ENCODE assay signal across 9 cellular contexts in the genomic region with DNA sequence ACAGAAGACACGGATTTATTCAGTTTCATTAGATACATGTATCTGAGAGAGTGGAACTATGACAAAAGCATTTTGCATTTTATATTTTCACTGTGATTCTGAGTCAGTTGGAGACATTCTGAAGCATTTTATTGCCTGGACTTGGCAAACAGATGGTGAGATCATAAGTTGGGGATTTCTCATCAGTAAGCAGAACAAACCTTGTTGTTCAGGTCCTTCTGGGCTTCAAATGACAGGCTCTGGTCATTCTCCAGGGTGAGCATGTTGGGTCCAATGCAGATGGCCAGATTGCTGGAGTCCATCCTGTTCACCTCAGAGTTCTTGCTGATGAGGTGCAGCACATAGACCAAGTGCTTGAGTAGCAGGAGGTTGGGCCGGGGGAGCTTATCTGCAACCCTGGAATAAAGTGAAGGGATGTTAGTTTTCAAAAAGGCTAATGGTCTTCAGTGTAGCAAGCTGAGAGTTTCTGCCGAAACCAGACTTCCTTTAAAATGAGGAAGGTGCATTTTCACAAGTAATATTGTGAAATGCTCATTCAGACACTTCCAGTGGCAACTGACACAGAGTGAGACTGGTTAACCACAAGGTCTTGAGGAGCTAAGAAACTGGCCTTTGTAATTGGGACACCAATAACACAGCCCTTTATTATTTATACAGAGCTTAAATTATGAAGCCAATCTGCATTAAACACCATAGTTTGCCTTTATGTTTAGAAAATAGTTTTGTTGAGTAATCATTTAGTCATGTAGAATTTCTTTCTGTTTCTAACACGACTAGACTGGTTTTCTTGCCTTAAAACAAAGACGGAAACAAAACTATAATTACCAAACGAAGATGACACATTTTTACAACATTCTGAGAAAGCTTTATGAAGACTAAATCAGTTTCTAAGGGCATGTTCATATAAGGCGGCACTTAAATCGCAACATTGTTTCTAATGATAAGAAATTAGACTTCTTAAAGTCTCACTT. TPM values are rescaled to one million over a fixed set of nuclear protein-coding genes. Genes with fewer than 3 reads are reported as not detected.
DNase-seq lines count a peak whose midpoint lies in the region; ATAC-seq, FAIRE-seq and TF ChIP-seq lines count a peak whose summit lies in the region.
"Had no signal": no experiment of that assay in that cellular context is flagged by ENCODE, and none has a peak within 500 bp of the region (broad histone marks: within the 10 kb centered on the region; RNA-seq: fewer than 3 reads in every experiment).

No MANE protein-coding gene starts in this region.

- no peaks in the 10 kb centered on the region for H3K27me3 ChIP-seq in PC-9 (ENCODE audit: insufficient read depth, low read depth)
- H3K27me3 ChIP-seq in esophagus squamous epithelium = no peaks in the 10 kb centered on the region
- no peaks in the 10 kb centered on the region for H3K27me3 ChIP-seq in WERI-Rb-1 (ENCODE audit: insufficient read depth, low read depth, severe bottlenecking)
- H3K27me3 ChIP-seq: body of pancreas had no signal

- peak overlapping the region; percentile 53 for H2AFZ ChIP-seq in PC-9

- no peak for ATAC-seq in A549
- peak; percentile 84 for ATAC-seq in GM18858 (IDR thresholded peaks at IDR 0.05; ENCODE audit: unreplicated experiment)
- peak; percentile 78 for ATAC-seq in HG02973 (IDR thresholded peaks at IDR 0.05; ENCODE audit: unreplicated experiment)
- ATAC-seq in stimulated activated naive CD8-positive, alpha-beta T cell treated with anti-CD3 and anti-CD28 coated beads, Interleukin-15, Interleukin-2, amounts not matched to agents 100 U/mL and 50 U/mL, for 24 hours = peak; percentile 47
- ATAC-seq: body of pancreas had no signal

- H3F3A ChIP-seq in PC-9 (ENCODE audit: insufficient read depth, low read depth) = no peaks in the 10 kb centered on the region

- no peak for TF ChIP-seq RAD21 in A549 (conservative IDR thresholded peaks at IDR 0.05 in 1 of 2, IDR thresholded peaks at IDR 0.05 in 1 of 2)

- H3K9me3 ChIP-seq in A549 = no peaks in the 10 kb centered on the region
- no peaks in the 10 kb centered on the region for H3K9me3 ChIP-seq in PC-9 (ENCODE audit: insufficient read depth, low read depth)
- H3K9me3 ChIP-seq in esophagus squamous epithelium = no peaks in the 10 kb centered on the region
- H3K9me3 ChIP-seq in WERI-Rb-1 (ENCODE audit: severe bottlenecking) = no peaks in the 10 kb centered on the region
- H3K9me3 ChIP-seq: body of pancreas had no signal

- BruUV-seq in PC-9 (replicated peaks; lab: Mats Ljungman, UMichigan) = no TSS peak

- H3K36me3 ChIP-seq in PC-9 (ENCODE audit: low read depth) = no peaks in the 10 kb centered on the region
- H3K36me3 ChIP-seq in esophagus squamous epithelium = peaks cover 0 to 9% (median 0%) of the 10 kb centered on the region in 3 donors
- H3K36me3 ChIP-seq in WERI-Rb-1 = no peaks in the 10 kb centered on the region

- CTCF ChIA-PET in A549 (lab: Yijun Ruan, JAX) (interaction anchor here (0.8 to 4.4 kb wide), 2 partner anchors 8 to 64 kb away, joined by 3 to 30 read pairs; no protein-coding TSS in a partner anchor), PC-9 (lab: Charles Lee) (interaction anchor here (0.6 kb wide), 1 partner anchor 62 kb away, joined by 3 read pairs; no protein-coding TSS in a partner anchor)

- intact Hi-C loops in PC-9 (cut with micrococcal nuclease; ENCODE audit: unreplicated experiment) (no loop called here), esophagus squamous epithelium (cut with DNase I) (no loop called here)

- H3K4me3 ChIP-seq in A549 = no peak overlapping the region
- no peak overlapping the region for H3K4me3 ChIP-seq in PC-9
- peak overlapping the region in 1 of 4 donors; percentile 14 for H3K4me3 ChIP-seq in esophagus squamous epithelium
- H3K4me3 ChIP-seq in WERI-Rb-1 (ENCODE audit: low read depth, low read length) = no peak overlapping the region
- H3K4me3 ChIP-seq: body of pancreas had no signal

- H3K27ac ChIP-seq in A549 (no peak overlapping the region), PC-9 (peak overlapping the region; percentile 73), esophagus squamous epithelium (peak overlapping the region; percentile 69 to 86 (median 78)), WERI-Rb-1 (no peak overlapping the region)

- 56% methylated on average over 8 of the region's 8 CpGs for WGBS in A549 (ENCODE audit: missing lambda C conversion rate)
- WGBS in esophagus squamous epithelium, 2 donors = 21 to 35% methylated on average over 7 to 8 of the region's 8 CpGs

- TF ChIP-seq POLR2A in A549 (IDR thresholded peaks at IDR 0.05; ENCODE audit: low read length) (no peak), esophagus squamous epithelium (IDR thresholded peaks at IDR 0.05) (peak in 1 of 4 donors; percentile 8)

- DNase-seq in A549 (ENCODE audit: low read depth in 1 of 2, low spot score in 1 of 2) = no peak
- DNase-seq in PC-9 = peak in 1 of 2 experiments; percentile 77
- no peak for DNase-seq in esophagus squamous epithelium (lab: John Stamatoyannopoulos, UW)
- no peak for DNase-seq in stimulated activated naive CD8-positive, alpha-beta T cell treated with anti-CD3 and anti-CD28 coated beads, Interleukin-15, Interleukin-2, amounts not matched to agents 100 U/mL and 50 U/mL, for 24 hours
- DNase-seq in cerebellar nuclear complex (lab: John Stamatoyannopoulos, UW) = no peak
- no peak for DNase-seq in WERI-Rb-1

- H3K79me2 ChIP-seq in PC-9 (ENCODE audit: low read depth) = no peaks in the 10 kb centered on the region

- no peaks in the 10 kb centered on the region for H3K9me2 ChIP-seq in PC-9 (ENCODE audit: insufficient read depth)

- H4K20me1 ChIP-seq in PC-9 (ENCODE audit: insufficient read depth) = no peaks in the 10 kb centered on the region

- H3K4me1 ChIP-seq in A549 (no peaks in the 10 kb centered on the region), PC-9 (replicated peaks; ENCODE audit: insufficient read depth) (peaks cover 14% of the 10 kb centered on the region), esophagus squamous epithelium (peaks cover 5 to 51% (median 8%) of the 10 kb centered on the region in 3 donors)

- TF ChIP-seq CTCF in A549 (IDR thresholded peaks at IDR 0.05) (no peak), PC-9 (conservative IDR thresholded peaks at IDR 0.05) (no peak), esophagus squamous epithelium (IDR thresholded peaks at IDR 0.05) (no peak), WERI-Rb-1 (IDR thresholded peaks at IDR 0.05; ENCODE audit: low read depth, low read length) (no peak)

- FAIRE-seq in A549 (lab: Jason Lieb, UNC) = no peak

- POLR2A ChIA-PET in A549 (lab: Yijun Ruan, JAX) = interaction anchor here (1.2 kb wide), 1 partner anchor 39 kb away, joined by 3 read pairs; a partner anchor contains a TSS
- POLR2A ChIA-PET in PC-9 (lab: Charles Lee; ENCODE audit: unreplicated experiment) = no interaction called here

- no peak for TF ChIP-seq EP300 in A549 (IDR thresholded peaks at IDR 0.05)

- H3K4me2 ChIP-seq in A549 (no peak overlapping the region), PC-9 (peak overlapping the region; percentile 33)

TF ChIP-seq in A549, 52 proteins besides CTCF, POLR2A, EP300 and RAD21:
- no peak for TF ChIP-seq RCOR1 (IDR thresholded peaks at IDR 0.05; ENCODE audit: low read depth, low read length)
- peak; percentile 21; the same call in 1 of the 2 replicates for TF ChIP-seq RNF2 (IDR thresholded peaks at IDR 0.05; ENCODE audit: borderline replicate concordance, low read depth)
- TF ChIP-seq SMC3 (IDR thresholded peaks at IDR 0.05) = no peak
- TF ChIP-seq HOXB13 (CRISPR knock-in tag; IDR thresholded peaks at IDR 0.05; ENCODE audit: low read depth) = no peak
- no peak for TF ChIP-seq SREBF2 (IDR thresholded peaks at IDR 0.05)

RNA-seq across cellular contexts. Expression of a gene that starts 5.6 kb away (rescaled TPM):
- polyA plus RNA-seq in A549 (2011; rRNA removed) (not detected in 2 replicates), A549 (2017; fragmentation: RNase III; extraction: RNeasy Plus Mini Kit Qiagen cat#74134 plus additional on column Dnase treatment) (not detected in 3 replicates)
- not detected in 2 replicates for polyA plus RNA-seq in A549 (2012; cell fraction: cytosol; rRNA removed)
- not detected in 2 replicates for polyA plus RNA-seq in A549 (2012; cell fraction: nucleus; rRNA removed)
- polyA minus RNA-seq in A549 (2011; rRNA and poly(A)+ RNA removed) = not detected in 2 replicates
- total RNA-seq in PC-9 (2021) (0.23 TPM in 1 of 2 replicates, not detected in the other), esophagus squamous epithelium (1 to 10 TPM in 3 of 4 donors, under 1 TPM in 1; 0.83 to 3.6 (median 2.4) TPM)

RNA-seq across cellular contexts. Expression of a gene that starts 39.2 kb away (rescaled TPM):
- 2.6 TPM in 2 replicates for polyA plus RNA-seq in A549 (2011; rRNA removed)
- 1.2 and 1.6 TPM in 2 replicates for polyA plus RNA-seq in A549 (2012; cell fraction: cytosol; rRNA removed)
- 1.9 and 2.0 TPM in 2 replicates for polyA plus RNA-seq in A549 (2012; cell fraction: nucleus; rRNA removed)
- 3.1 to 4.0 TPM (median 3.6 TPM) in 3 replicates for polyA plus RNA-seq in A549 (2017; fragmentation: RNase III; extraction: RNeasy Plus Mini Kit Qiagen cat#74134 plus additional on column Dnase treatment)
- 1.6 and 2.1 TPM in 2 replicates for polyA minus RNA-seq in A549 (2011; rRNA and poly(A)+ RNA removed)
- total RNA-seq in PC-9 (2021) = 10.9 and 16.6 TPM in 2 replicates
- total RNA-seq in esophagus squamous epithelium = 10 to 100 TPM in 2 of 4 donors, 1 to 10 TPM in 2; 8.0 to 13.2 (median 11.2) TPM

Comparison
In these comparisons a context has a peak if more than half of its experiments do, and no peak if none do; other contexts are left out.
1. ATAC-seq: peak in GM18858 (single experiment), HG02973 (single experiment) and stimulated activated naive CD8-positive, alpha-beta T cell treated with anti-CD3 and anti-CD28 coated beads, Interleukin-15, Interleukin-2, amounts not matched to agents 100 U/mL and 50 U/mL, for 24 hours (single experiment); none in A549 (0 of 2).
2. H3K27ac ChIP-seq: peak in PC-9 (single experiment) and esophagus squamous epithelium (4 of 4); none in A549 (0 of 2) and WERI-Rb-1 (single experiment).